Comparison of ENCODE assay signal across 7 cellular contexts in the genomic region with DNA sequence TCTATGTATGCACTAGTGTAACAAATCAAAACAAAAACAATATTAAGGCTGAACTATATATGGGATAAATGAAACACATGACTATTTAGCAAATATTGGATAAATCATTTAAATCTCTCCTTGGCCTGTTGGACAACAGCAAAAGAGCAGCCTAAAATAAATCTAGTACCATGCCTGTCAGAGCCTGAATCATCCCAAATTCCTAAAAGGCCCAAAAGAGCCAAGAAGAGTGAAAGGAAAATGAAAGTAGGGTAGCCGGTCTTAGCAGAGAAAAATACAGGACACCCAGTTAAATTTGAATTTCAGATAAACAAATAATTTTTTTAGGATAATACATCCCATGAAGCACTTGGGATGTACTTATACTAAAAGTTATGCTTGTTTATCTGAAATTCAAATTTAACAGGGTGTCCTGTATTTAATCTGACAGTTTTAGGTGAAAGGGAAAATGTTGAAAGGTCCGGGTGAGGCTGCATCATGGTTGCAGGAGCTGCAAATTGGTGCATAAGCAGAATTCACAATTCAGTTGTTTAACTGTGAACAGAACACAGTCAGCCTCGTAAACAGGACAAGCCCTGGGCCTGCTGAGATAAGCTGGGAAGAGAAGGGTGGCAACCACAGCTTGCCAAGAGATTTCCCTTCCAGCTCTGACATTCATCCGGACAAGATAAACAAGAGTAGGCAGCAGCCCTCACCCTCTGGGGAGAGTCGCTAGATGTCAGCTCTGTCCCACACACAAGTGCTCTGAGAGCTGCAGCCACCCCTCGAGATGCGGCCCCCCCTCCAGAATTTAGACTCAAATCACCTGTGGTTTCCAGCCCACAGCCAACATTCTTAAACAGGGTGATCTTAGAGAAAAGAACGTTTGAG. TPM values are rescaled to one million over a fixed set of nuclear protein-coding genes. Genes with fewer than 3 reads are reported as not detected.
DNase-seq lines count a peak whose midpoint lies in the region; ATAC-seq, FAIRE-seq and TF ChIP-seq lines count a peak whose summit lies in the region.

No MANE protein-coding gene starts in this region.

- no peaks in the 10 kb centered on the region for H3K9me3 ChIP-seq in kidney (ENCODE audit: control insufficient read depth in 1 of 2, low read length in 2 of 2)

- intact Hi-C loops in kidney (cut with DNase I) = no loop called here

- no peaks in the 10 kb centered on the region for H3K36me3 ChIP-seq in bronchial epithelial cell (ENCODE audit: control insufficient read depth, insufficient read depth, low read length)
- peaks cover 7 to 10% of the 10 kb centered on the region in 2 donors for H3K36me3 ChIP-seq in kidney (ENCODE audit: control insufficient read depth in 1 of 2, insufficient read depth in 2 of 2, low read length in 2 of 2)

- H3K27me3 ChIP-seq in bronchial epithelial cell (ENCODE audit: control insufficient read depth, insufficient read depth, low read length) = no peaks in the 10 kb centered on the region

- FAIRE-seq in bronchial epithelial cell (lab: Jason Lieb, UNC) (no peak), kidney (lab: Jason Lieb, UNC) (no peak)

- DNase-seq in HPDE6-E6E7 (ENCODE audit: extremely low spot score) (peak; percentile 70), SK-MEL-5 (ENCODE audit: low read depth, low spot score) (peak; percentile 78), bronchial epithelial cell (ENCODE audit: low read depth) (peak; percentile 40), kidney (peak; percentile 82)
- DNase-seq in stimulated activated CD4-positive, alpha-beta T cell treated with anti-CD3 and anti-CD28 coated beads, Interleukin-2, amount 100 ng/mL, for 48 hours = peak; percentile 21 to 32

- ATAC-seq in HG02623 (IDR thresholded peaks at IDR 0.05; ENCODE audit: unreplicated experiment) = no peak

- H3K27ac ChIP-seq in kidney (ENCODE audit: low read depth in 2 of 2, low read length in 2 of 2) = no peak overlapping the region

- TF ChIP-seq CTCF in GM12873 (IDR thresholded peaks at IDR 0.05; ENCODE audit: insufficient read depth, low read depth, low read length, missing control alignments) (peak; percentile 68), bronchial epithelial cell (IDR thresholded peaks at IDR 0.05; ENCODE audit: insufficient read depth, low read length, severe bottlenecking) (peak; percentile 30), kidney (IDR thresholded peaks at IDR 0.05; ENCODE audit: borderline replicate concordance, extremely low read depth, insufficient read depth) (peak; percentile 39)

- in situ Hi-C loops in SK-MEL-5 (cut with HindIII; ENCODE audit: low pct_unique_long_range_greater_than_20kb, low sequenced_read_pairs) = no loop called here

- no peak overlapping the region for H3K9ac ChIP-seq in kidney (ENCODE audit: low read length in 2 of 2)

- H3K4me1 ChIP-seq in kidney (ENCODE audit: control insufficient read depth in 1 of 2, insufficient read depth in 1 of 2, low read depth in 1 of 2, low read length in 2 of 2) = peaks cover 6 to 8% of the 10 kb centered on the region in 2 donors

- no peak overlapping the region for H3K4me3 ChIP-seq in bronchial epithelial cell (ENCODE audit: low read depth, low read length)
- H3K4me3 ChIP-seq in kidney (ENCODE audit: low read length in 2 of 2) = no peak overlapping the region

RNA-seq across cellular contexts. Expression of gene DMAC2L, which starts 30.3 kb away (rescaled TPM):
- total RNA-seq in SK-MEL-5 (2014; rRNA removed; shearing (Covaris generic)) = 13.0 and 14.2 TPM in 2 replicates
- polyA plus RNA-seq in SK-MEL-5 (2015; cell fraction: cytosol; rRNA removed) = 15.6 and 22.9 TPM in 2 replicates
- polyA plus RNA-seq in SK-MEL-5 (2015; cell fraction: nucleus; rRNA removed) = 16.7 and 24.1 TPM in 2 replicates
- total RNA-seq in bronchial epithelial cell (8.2 and 10.8 TPM in 2 replicates), kidney (23.7 TPM)
- polyA plus RNA-seq in kidney (ENCODE audit: insufficient read depth, low read depth, low replicate concordance) = 27.3 TPM

RNA-seq across cellular contexts. Expression of gene L2HGDH, which starts 30.4 kb away (rescaled TPM):
- 6.4 and 8.5 TPM in 2 replicates for total RNA-seq in SK-MEL-5 (2014; rRNA removed; shearing (Covaris generic))
- 8.7 and 10.1 TPM in 2 replicates for polyA plus RNA-seq in SK-MEL-5 (2015; cell fraction: cytosol; rRNA removed)
- polyA plus RNA-seq in SK-MEL-5 (2015; cell fraction: nucleus; rRNA removed) = 5.5 and 6.5 TPM in 2 replicates
- total RNA-seq in bronchial epithelial cell (6.6 and 7.8 TPM in 2 replicates), kidney (12.5 TPM)
- 11.1 TPM for polyA plus RNA-seq in kidney (ENCODE audit: insufficient read depth, low read depth, low replicate concordance)

RNA-seq across cellular contexts. Expression of gene CDKL1, which starts 54.2 kb away (rescaled TPM):
- total RNA-seq in SK-MEL-5 (2014; rRNA removed; shearing (Covaris generic)) = 3.6 and 89.0 TPM in 2 replicates
- polyA plus RNA-seq in SK-MEL-5 (2015; cell fraction: cytosol; rRNA removed) = 1.3 and 1.7 TPM in 2 replicates
- 1.1 and 7.5 TPM in 2 replicates for polyA plus RNA-seq in SK-MEL-5 (2015; cell fraction: nucleus; rRNA removed)
- total RNA-seq in bronchial epithelial cell (4.5 and 6.1 TPM in 2 replicates), kidney (60.0 TPM)
- polyA plus RNA-seq in kidney (ENCODE audit: insufficient read depth, low read depth, low replicate concordance) = 17.9 TPM

Comparison
In these comparisons a context has a peak if more than half of its experiments do, and no peak if none do; other contexts are left out.
1. DNase-seq: peak in every context shown above with its lines; median percentile 82 in kidney; 78 in SK-MEL-5; 70 in HPDE6-E6E7; 40 in bronchial epithelial cell; 26 in stimulated activated CD4-positive, alpha-beta T cell treated with anti-CD3 and anti-CD28 coated beads, Interleukin-2, amount 100 ng/mL, for 48 hours.